ENCODE assay signal across 8 cellular contexts in genomic region chr9:112487008-112487798, GRCh38. TPM values are rescaled to one million over a fixed set of nuclear protein-coding genes. Genes with fewer than 3 reads are reported as not detected.
DNase-seq lines count a peak whose midpoint lies in the region; ATAC-seq and TF ChIP-seq lines count a peak whose summit lies in the region.

No MANE protein-coding gene starts in this region.

- peak overlapping the region; percentile 98 for H3K4me3 Mint-ChIP-seq in activated naive CD8-positive, alpha-beta T cell treated with anti-CD3 and anti-CD28 coated beads, Interleukin-2, amount 10 ng/mL, durations not matched to agents 7 days and 5 days

- no peaks in the 10 kb centered on the region for H3K27me3 ChIP-seq in DND-41 (ENCODE audit: insufficient read depth, low read length, poor library complexity)
- H3K27me3 ChIP-seq in HUES64 (ENCODE audit: insufficient read depth, low read length) = no peaks in the 10 kb centered on the region
- H3K27me3 ChIP-seq in SU-DHL-6 (ENCODE audit: low read length) = no peaks in the 10 kb centered on the region

- peaks cover 18% of the 10 kb centered on the region for H3K36me3 Mint-ChIP-seq in activated naive CD8-positive, alpha-beta T cell treated with anti-CD3 and anti-CD28 coated beads, Interleukin-2, amount 10 ng/mL, durations not matched to agents 7 days and 5 days

- no peaks in the 10 kb centered on the region for H3K27me3 Mint-ChIP-seq in activated naive CD8-positive, alpha-beta T cell treated with anti-CD3 and anti-CD28 coated beads, Interleukin-2, amount 10 ng/mL, durations not matched to agents 7 days and 5 days

- H4K20me1 ChIP-seq in DND-41 (ENCODE audit: insufficient read depth, low read length) (peaks cover 4% of the 10 kb centered on the region; the same call in 1 of the 2 replicates), SU-DHL-6 (ENCODE audit: low read depth, low read length) (no peaks in the 10 kb centered on the region)

- H3K9me2 ChIP-seq in SU-DHL-6 (replicated peaks; ENCODE audit: insufficient read depth, low read length) = no peaks in the 10 kb centered on the region

- peaks cover 32% of the 10 kb centered on the region for H3K4me1 Mint-ChIP-seq in activated naive CD8-positive, alpha-beta T cell treated with anti-CD3 and anti-CD28 coated beads, Interleukin-2, amount 10 ng/mL, durations not matched to agents 7 days and 5 days

- H3K9ac ChIP-seq in DND-41 (ENCODE audit: low read depth, low read length) = peak overlapping the region; percentile 89
- H3K9ac ChIP-seq in HUES64 (ENCODE audit: low read depth, low read length) = peak overlapping the region; percentile 92
- H3K9ac ChIP-seq in SU-DHL-6 (ENCODE audit: low read length) = peak overlapping the region; percentile 88

- no peaks in the 10 kb centered on the region for H3F3A ChIP-seq in SU-DHL-6 (ENCODE audit: insufficient read depth)

- H3K4me3 ChIP-seq in DND-41 (ENCODE audit: low read depth in 1 of 2, low read length in 2 of 2) (peak overlapping the region; percentile 85 to 95), HUES64 (ENCODE audit: low read length) (peak overlapping the region; percentile 96), SU-DHL-6 (ENCODE audit: insufficient read depth, low read length, poor library complexity, severe bottlenecking) (peak overlapping the region; percentile 97)

- H3K79me2 ChIP-seq in DND-41 (ENCODE audit: insufficient read depth, low read length) (peaks cover 61% of the 10 kb centered on the region), SU-DHL-6 (ENCODE audit: insufficient read depth, low read length) (peaks cover 51% of the 10 kb centered on the region)

- no peaks in the 10 kb centered on the region for H3K9me3 ChIP-seq in DND-41 (ENCODE audit: insufficient read depth, low read length, severe bottlenecking)
- H3K9me3 ChIP-seq in HUES64 (ENCODE audit: insufficient read depth, low read depth, low read length) = no peaks in the 10 kb centered on the region
- no peaks in the 10 kb centered on the region for H3K9me3 ChIP-seq in SU-DHL-6 (ENCODE audit: insufficient read depth, low read length)

- peak overlapping the region; percentile 90 for H3K27ac Mint-ChIP-seq in activated naive CD8-positive, alpha-beta T cell treated with anti-CD3 and anti-CD28 coated beads, Interleukin-2, amount 10 ng/mL, durations not matched to agents 7 days and 5 days

- H3K36me3 ChIP-seq in DND-41 (ENCODE audit: insufficient read depth, low read length) = peaks cover 8% of the 10 kb centered on the region
- peaks cover 7% of the 10 kb centered on the region for H3K36me3 ChIP-seq in HUES64 (ENCODE audit: insufficient read depth, low read length)
- no peaks in the 10 kb centered on the region for H3K36me3 ChIP-seq in SU-DHL-6 (ENCODE audit: low read length)

- POLR2A ChIA-PET in activated naive CD8-positive, alpha-beta T cell treated with anti-CD3 and anti-CD28 coated beads, Interleukin-2, amount 10 ng/mL, durations not matched to agents 7 days and 5 days (lab: Charles Lee) = interaction anchor here (1.1 to 3.8 kb wide), 6 partner anchors 102 to 264 kb away, joined by 4 to 26 read pairs (median 7); partner anchors contain the start of genes HSDL2, INIP, PTBP3 and SNX30

- peak; percentile 7 for TF ChIP-seq CTCF in DND-41 (IDR thresholded peaks at IDR 0.05; ENCODE audit: borderline replicate concordance, extremely low read depth, low read length, poor library complexity, severe bottlenecking)
- no peak for TF ChIP-seq CTCF in SU-DHL-6 (IDR thresholded peaks at IDR 0.05; ENCODE audit: insufficient read depth, low read length, poor library complexity, severe bottlenecking)

- H3K4me2 ChIP-seq in DND-41 (ENCODE audit: insufficient read depth, low read length) (peak overlapping the region; percentile 79), SU-DHL-6 (ENCODE audit: low read depth, low read length, poor library complexity, severe bottlenecking) (peak overlapping the region; percentile 82)

- H2AFZ ChIP-seq in DND-41 (ENCODE audit: low read depth, low read length) (peak overlapping the region; percentile 84), SU-DHL-6 (ENCODE audit: low read depth, low read length, severe bottlenecking) (peak overlapping the region; percentile 82)

- H3K9me3 Mint-ChIP-seq in activated naive CD8-positive, alpha-beta T cell treated with anti-CD3 and anti-CD28 coated beads, Interleukin-2, amount 10 ng/mL, durations not matched to agents 7 days and 5 days = peaks cover under 1% of the 10 kb centered on the region

- H3K4me1 ChIP-seq in DND-41 (ENCODE audit: insufficient read depth, low read length) (peaks cover 35% of the 10 kb centered on the region), HUES64 (ENCODE audit: insufficient read depth, low read length) (peaks cover 39% of the 10 kb centered on the region)

- WGBS in HUES64 = under 1% methylated on average over 76 of the region's 80 CpGs

- ATAC-seq in DND-41 (ENCODE audit: insufficient read depth, low read depth) (peak; percentile 57), GM21528 (IDR thresholded peaks at IDR 0.05; ENCODE audit: low FRiP score, unreplicated experiment) (peak; percentile 50), left cardiac atrium (peak; percentile 51 to 62)
- peak; percentile 37 for ATAC-seq in activated naive CD8-positive, alpha-beta T cell treated with anti-CD3 and anti-CD28 coated beads, Interleukin-2, amount 10 ng/mL, durations not matched to agents 7 days and 5 days (ENCODE audit: low read depth)

- H3K27ac ChIP-seq in DND-41 (ENCODE audit: low read length) (peak overlapping the region; percentile 72), HUES64 (ENCODE audit: low read depth, low read length) (peak overlapping the region; percentile 89), SU-DHL-6 (ENCODE audit: low read depth, low read length) (peak overlapping the region; percentile 67)

- intact Hi-C loops in left cardiac atrium (cut with DNase I) = loop anchor here in 1 of 2 donors (10.0 kb wide), 2 partner anchors 228 to 328 kb away; partner anchors contain the start of gene INIP

- DNase-seq in DND-41 (peak; percentile 70), left cardiac atrium (peak; percentile 65), putamen (ENCODE audit: low spot score) (peak; percentile 50), NCI-H187 treated with DMSO at 0.1 percent for 48 hours (lab: John Stamatoyannopoulos, UW) (no peak)
- peak; percentile 75 for DNase-seq in activated naive CD8-positive, alpha-beta T cell treated with anti-CD3 and anti-CD28 coated beads, Interleukin-2, amount 10 ng/mL, durations not matched to agents 7 days and 5 days

RNA-seq across cellular contexts. Expression of gene KIAA1958, which starts 0.6 kb away (rescaled TPM):
- 18.6 TPM for polyA plus RNA-seq in HUES64 (2013, experiment 1 of 2)
- polyA plus RNA-seq in HUES64 (2013, experiment 2 of 2) = 24.1 TPM
- total RNA-seq in activated naive CD8-positive, alpha-beta T cell treated with anti-CD3 and anti-CD28 coated beads, Interleukin-2, amount 10 ng/mL, durations not matched to agents 7 days and 5 days = 10 to 100 TPM; 13.3 to 15.0 TPM
- total RNA-seq in left cardiac atrium = 1 to 10 TPM; 3.3 to 3.6 TPM
